ENCODE assay signal across 8 cellular contexts in genomic region chr12:32947203-32947795, GRCh38. TPM values are rescaled to one million over a fixed set of nuclear protein-coding genes. Genes with fewer than 3 reads are reported as not detected.
DNase-seq lines count a peak whose midpoint lies in the region; ATAC-seq and TF ChIP-seq lines count a peak whose summit lies in the region.

No MANE protein-coding gene starts in this region.

- H3K27ac ChIP-seq in mesendoderm (ENCODE audit: low read depth, low read length) (no peak overlapping the region), sigmoid colon (no peak overlapping the region)

- H2BK15ac ChIP-seq in mesendoderm (replicated peaks; ENCODE audit: low read depth) = no peak overlapping the region

- no peaks in the 10 kb centered on the region for H3K79me2 ChIP-seq in mesendoderm (ENCODE audit: control insufficient read depth, insufficient read depth, low read length)

- peak overlapping the region; percentile 24 for H4K5ac ChIP-seq in mesendoderm (ENCODE audit: low read length)

- no peak overlapping the region for H4K8ac ChIP-seq in mesendoderm (ENCODE audit: low read depth, low read length)

- DNase-seq in ELF-1 (ENCODE audit: low read depth, low spot score) = peak; percentile 16
- peak; percentile 37 for DNase-seq in NCI-H146 (lab: John Stamatoyannopoulos, UW)
- peak; percentile 28 for DNase-seq in astrocyte of the hippocampus (ENCODE audit: low read depth, low spot score)
- peak; percentile 74 for DNase-seq in mesendoderm
- no peak for DNase-seq in COLO668 (lab: John Stamatoyannopoulos, UW; ENCODE audit: unreplicated experiment)
- no peak for DNase-seq in sigmoid colon
- DNase-seq in AG08396 (ENCODE audit: low spot score) = no peak

- no peak overlapping the region for H2AK5ac ChIP-seq in mesendoderm (ENCODE audit: low read length)

- H3K4me3 ChIP-seq in mesendoderm (ENCODE audit: low read length) (no peak overlapping the region), sigmoid colon (no peak overlapping the region)

- peak overlapping the region; percentile 45 for H2BK120ac ChIP-seq in mesendoderm (ENCODE audit: low read depth, low read length)

- no peak overlapping the region for H3K18ac ChIP-seq in mesendoderm (ENCODE audit: low read length)

- H3K79me1 ChIP-seq in mesendoderm (ENCODE audit: low read length) = no peaks in the 10 kb centered on the region

- H2BK5ac ChIP-seq in mesendoderm (ENCODE audit: low read length) = no peak overlapping the region

- TF ChIP-seq EP300 in sigmoid colon (IDR thresholded peaks at IDR 0.05) = no peak

- TF ChIP-seq CTCF in sigmoid colon (IDR thresholded peaks at IDR 0.05) = peak in 1 of 4 experiments; percentile 34

- peak overlapping the region; percentile 29 for H3K9ac ChIP-seq in mesendoderm (ENCODE audit: low read length)

- intact Hi-C loops in sigmoid colon (cut with DNase I) = no loop called here

- no peak overlapping the region for H3K4ac ChIP-seq in mesendoderm (ENCODE audit: low read depth, low read length)

- H3K9me3 ChIP-seq in sigmoid colon = no peaks in the 10 kb centered on the region

- WGBS in mesendoderm (ENCODE audit: extremely low coverage, insufficient coverage, low lambda C conversion rate) = no CpG with 5 or more reads among the region's 3 CpGs
- WGBS in sigmoid colon, 2 donors = 90 to 92% methylated on average over 3 of the region's 3 CpGs

- no peak overlapping the region for H3K56ac ChIP-seq in mesendoderm (ENCODE audit: low read length)

- ATAC-seq in HG02852 (IDR thresholded peaks at IDR 0.05; ENCODE audit: unreplicated experiment) = no peak

- H3K4me1 ChIP-seq in mesendoderm (ENCODE audit: control insufficient read depth, low read depth, low read length) (no peaks in the 10 kb centered on the region), sigmoid colon (no peaks in the 10 kb centered on the region)

- no peaks in the 10 kb centered on the region for H3K36me3 ChIP-seq in mesendoderm (ENCODE audit: control insufficient read depth, insufficient read depth, low read length)
- no peaks in the 10 kb centered on the region for H3K36me3 ChIP-seq in sigmoid colon

- no peak overlapping the region for H3K23ac ChIP-seq in mesendoderm (ENCODE audit: low read length)

- no peaks in the 10 kb centered on the region for H3K27me3 ChIP-seq in mesendoderm (ENCODE audit: insufficient read depth, low read length, poor library complexity)
- H3K27me3 ChIP-seq in sigmoid colon = no peaks in the 10 kb centered on the region

- no peak overlapping the region for H3K4me2 ChIP-seq in mesendoderm (ENCODE audit: low read length)

- no peak for TF ChIP-seq POLR2A in sigmoid colon (IDR thresholded peaks at IDR 0.05)

RNA-seq across cellular contexts. Expression of gene PKP2, which starts 50.7 kb away (rescaled TPM):
- 25.5 TPM for polyA plus RNA-seq in mesendoderm (2013, experiment 1 of 2)
- 26.6 TPM for polyA plus RNA-seq in mesendoderm (2013, experiment 2 of 2)
- 1 to 10 TPM in 3 of 4 donors, under 1 TPM in 1; 0.71 to 4.2 (median 1.3) TPM for total RNA-seq in sigmoid colon
- 10 to 100 TPM; 39.6 to 45.2 (median 42.1) TPM for polyA plus RNA-seq in sigmoid colon

Comparison
In these comparisons a context has a peak if more than half of its experiments do, and no peak if none do; other contexts are left out.
1. DNase-seq: peak in ELF-1 (single experiment), NCI-H146 (single experiment), astrocyte of the hippocampus (single experiment) and mesendoderm (single experiment); none in COLO668 (single experiment), sigmoid colon (single experiment) and AG08396 (single experiment).